ENCODE assay signal across 8 cellular contexts in the genomic region with DNA sequence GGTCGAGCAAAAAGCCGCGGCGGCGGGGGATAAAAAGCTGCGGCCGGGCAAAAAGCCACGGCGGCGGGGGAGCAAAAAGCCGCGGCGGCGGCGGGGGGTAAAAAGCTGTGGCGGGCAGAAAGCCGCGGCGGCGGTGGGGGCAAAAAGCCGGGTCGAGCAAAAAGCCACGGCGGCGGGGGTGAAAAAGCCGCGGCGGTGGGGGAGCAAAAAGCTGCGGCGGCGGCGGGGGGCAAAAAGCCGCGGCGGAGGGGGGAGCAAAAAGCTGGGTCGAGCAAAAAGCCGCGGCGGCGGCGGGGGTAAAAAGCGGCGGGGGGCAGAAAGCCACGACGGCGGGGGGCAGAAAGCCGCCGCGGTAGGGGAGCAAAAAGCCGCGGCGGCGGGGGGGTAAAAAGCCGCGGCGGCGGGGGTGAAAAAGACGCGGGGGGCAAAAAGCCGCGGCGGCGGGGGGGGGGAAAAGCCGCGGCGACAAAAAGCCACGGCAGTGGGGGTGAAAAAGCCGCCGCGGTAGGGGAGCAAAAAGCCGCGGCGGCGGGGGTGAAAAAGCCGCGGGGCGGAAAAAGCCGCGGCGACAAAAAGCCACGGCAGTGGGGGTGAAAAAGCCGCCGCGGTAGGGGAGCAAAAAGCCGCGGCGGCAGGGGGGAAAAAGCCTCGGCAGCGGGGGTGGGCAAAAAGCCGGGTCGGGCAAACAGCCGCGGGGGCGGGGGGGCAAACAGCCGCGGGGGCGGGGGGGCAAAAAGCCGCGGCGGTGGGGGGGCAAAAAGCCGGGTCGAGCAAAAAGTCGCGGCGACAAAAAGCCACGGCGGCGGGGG.
DNase-seq lines count a peak whose midpoint lies in the region; ATAC-seq and TF ChIP-seq lines count a peak whose summit lies in the region.
"Not testable (repeated sequence)": the region's sequence is repeated elsewhere in the genome, so short reads cannot be mapped to it uniquely, and the experiment has no call there.

No MANE protein-coding gene starts in this region.

- H3K4me1 Mint-ChIP-seq in GM23338, result not testable (repeated sequence)

- not testable (repeated sequence) for H2AFZ ChIP-seq in GM23338
- peak overlapping the region; percentile 76 for H2AFZ ChIP-seq in neuronal stem cell (ENCODE audit: low read length)

- H3K79me1 ChIP-seq in neuronal stem cell (ENCODE audit: low read depth, low read length), result not testable (repeated sequence)

- H3F3A ChIP-seq in GM23338 (replicated peaks; ENCODE audit: low read depth), result not testable (repeated sequence)

- not testable (repeated sequence) for H3K4me3 ChIP-seq in GM23338
- H3K4me3 ChIP-seq in Peyer's patch (peak overlapping the region; percentile 37 to 52 (median 44)), dorsolateral prefrontal cortex (peak overlapping the region in 35 of 59 donors; percentile 11 to 59 (median 40)), right atrium auricular region (peak overlapping the region; percentile 39 to 49), neuronal stem cell (ENCODE audit: low read length in 2 of 2) (peak overlapping the region in 1 of 2 donors; percentile 43), vagina (peak overlapping the region; percentile 26 to 32)

- TF ChIP-seq CTCF in GM23338 (conservative IDR thresholded peaks at IDR 0.05; ENCODE audit: low read depth in 2 of 2); Peyer's patch (IDR thresholded peaks at IDR 0.05); dorsolateral prefrontal cortex (IDR thresholded peaks at IDR 0.05 in 54 of 56, conservative IDR thresholded peaks at IDR 0.05 in 2 of 56; ENCODE audit: low read depth in 1 of 56, partially characterized antibody in 56 of 56); right atrium auricular region (IDR thresholded peaks at IDR 0.05); vagina (IDR thresholded peaks at IDR 0.05): not testable (repeated sequence)

- not testable (repeated sequence) for H4K91ac ChIP-seq in neuronal stem cell (ENCODE audit: low read depth, low read length, poor library complexity)

- not testable (repeated sequence) for H3K18ac ChIP-seq in neuronal stem cell (ENCODE audit: low read length)

- not testable (repeated sequence) for H4K20me1 ChIP-seq in GM23338 (replicated peaks; ENCODE audit: insufficient read depth)

- H3K4me3 Mint-ChIP-seq in GM23338, result not testable (repeated sequence)

- DNase-seq in GM23338 (ENCODE audit: low spot score), result peak; percentile 0
- DNase-seq in Peyer's patch, result peak in 2 of 3 donors; percentile 12 to 39
- peak; percentile 4 for DNase-seq in activated gamma-delta T cell treated with anti-CD3 and anti-CD28 coated beads, Interleukin-2, amount 50 U/mL, for 16 hours (ENCODE audit: low read depth)
- DNase-seq in dorsolateral prefrontal cortex; right atrium auricular region (ENCODE audit: low spot score); neuronal stem cell (ENCODE audit: low spot score); vagina (ENCODE audit: extremely low spot score in 2 of 2): not testable (repeated sequence)
- peak; percentile 4 for DNase-seq in stimulated activated CD4-positive, alpha-beta T cell treated with anti-CD3 and anti-CD28 coated beads, Interleukin-15, amount 100 ng/mL, for 24 hours

- not testable (repeated sequence) for H2BK5ac ChIP-seq in neuronal stem cell (ENCODE audit: low read length)

- H3K9ac ChIP-seq in neuronal stem cell (ENCODE audit: low read depth, low read length, poor library complexity), result not testable (repeated sequence)

- not testable (repeated sequence) for H3K79me2 ChIP-seq in GM23338 (replicated peaks; ENCODE audit: insufficient read depth)

- not testable (repeated sequence) for H2BK120ac ChIP-seq in neuronal stem cell (ENCODE audit: low read depth, low read length)

- not testable (repeated sequence) for H3K27me3 Mint-ChIP-seq in GM23338 (ENCODE audit: insufficient read depth, low read depth, poor library complexity)

- not testable (repeated sequence) for H3K36me3 Mint-ChIP-seq in GM23338 (ENCODE audit: low read depth)

- not testable (repeated sequence) for H3K4ac ChIP-seq in neuronal stem cell (ENCODE audit: low read length)

- H3K27ac Mint-ChIP-seq in GM23338, result not testable (repeated sequence)

- no CpG with 5 or more reads among the region's 108 CpGs for WGBS in neuronal stem cell (ENCODE audit: extremely low coverage in 2 of 2, insufficient read length in 2 of 2, insufficient replicate concordance in 1 of 2), 2 donors

- H3K27ac ChIP-seq in GM23338 (ENCODE audit: low read depth); dorsolateral prefrontal cortex; right atrium auricular region; neuronal stem cell (replicated peaks; ENCODE audit: low read length); vagina: not testable (repeated sequence)
- peak overlapping the region in 2 of 4 donors; percentile 12 to 42 for H3K27ac ChIP-seq in Peyer's patch

- not testable (repeated sequence) for H2BK15ac ChIP-seq in neuronal stem cell (ENCODE audit: low read length)

- intact Hi-C loops in dorsolateral prefrontal cortex (cut with DNase I); vagina (cut with DNase I): not testable (repeated sequence)

- not testable (repeated sequence) for H2BK12ac ChIP-seq in neuronal stem cell (ENCODE audit: low read length)

- peaks cover 37% of the 10 kb centered on the region for H3K27me3 ChIP-seq in GM23338 (ENCODE audit: insufficient read depth)
- H3K27me3 ChIP-seq in Peyer's patch; dorsolateral prefrontal cortex; right atrium auricular region; neuronal stem cell (ENCODE audit: control insufficient read depth in 3 of 3, insufficient read depth in 3 of 3, low read depth in 1 of 3, low read length in 3 of 3); vagina: not testable (repeated sequence)

- H3K9me2 ChIP-seq in GM23338 (ENCODE audit: insufficient read depth), result not testable (repeated sequence)

- H3K4me2 ChIP-seq in GM23338, result not testable (repeated sequence)
- H3K4me2 ChIP-seq in neuronal stem cell (ENCODE audit: insufficient read depth, low read length, poor library complexity, severe bottlenecking), result peak overlapping the region; percentile 40

- H4K8ac ChIP-seq in neuronal stem cell (ENCODE audit: low read depth, low read length), result not testable (repeated sequence)

- not testable (repeated sequence) for H2AK5ac ChIP-seq in neuronal stem cell (ENCODE audit: low read depth, low read length)

- not testable (repeated sequence) for H3K36me3 ChIP-seq in GM23338 (ENCODE audit: insufficient read depth); Peyer's patch; right atrium auricular region; neuronal stem cell (replicated peaks in 1 of 2; ENCODE audit: control insufficient read depth in 2 of 2, insufficient read depth in 2 of 2, low read length in 2 of 2); vagina

- H3K9me3 ChIP-seq in Peyer's patch; right atrium auricular region; neuronal stem cell (replicated peaks in 1 of 2; ENCODE audit: control insufficient read depth in 2 of 2, insufficient read depth in 1 of 2, low read depth in 1 of 2, low read length in 2 of 2); vagina: not testable (repeated sequence)

- TF ChIP-seq POLR2A in Peyer's patch (IDR thresholded peaks at IDR 0.05); vagina (IDR thresholded peaks at IDR 0.05): not testable (repeated sequence)

- not testable (repeated sequence) for ATAC-seq in GM23338

- H3K23ac ChIP-seq in neuronal stem cell (ENCODE audit: low read depth, low read length, poor library complexity), result not testable (repeated sequence)

- not testable (repeated sequence) for H3K4me1 ChIP-seq in GM23338 (ENCODE audit: insufficient read depth); Peyer's patch; right atrium auricular region; neuronal stem cell (ENCODE audit: control insufficient read depth in 2 of 2, insufficient read depth in 1 of 2, low read depth in 1 of 2, low read length in 2 of 2); vagina

- not testable (repeated sequence) for H3K14ac ChIP-seq in neuronal stem cell (ENCODE audit: low read length)

- H3K9me3 Mint-ChIP-seq in GM23338, result not testable (repeated sequence)

TF ChIP-seq in GM23338, 12 proteins besides CTCF, POLR2A, EP300 and RAD21:
- TF ChIP-seq EZH2 (IDR thresholded peaks at IDR 0.05; ENCODE audit: low read depth, unreplicated experiment), result peak; percentile 6
